8 cellular contexts compared by ENCODE assay signal in genomic region chr2:205682239-205683021, GRCh38. TPM values are rescaled to one million over a fixed set of nuclear protein-coding genes. Genes with fewer than 3 reads are reported as not detected.
DNase-seq lines count a peak whose midpoint lies in the region; TF ChIP-seq lines count a peak whose summit lies in the region.

NRP2 (plus strand) TSS chr2:205682501; CDS start chr2:205683291, 790 bp downstream.

- no peak within 1 kb of the TSS for H2BK20ac ChIP-seq in H9 (ENCODE audit: low read depth, low read length, poor library complexity, severe bottlenecking)

- no peak within 1 kb of the TSS for H3K23ac ChIP-seq in H9 (ENCODE audit: insufficient read length, low read depth, low read length)

- H2AFZ ChIP-seq in H9 (ENCODE audit: low read length), result no peak within 1 kb of the TSS

- peak within 1 kb of the TSS; percentile 98 for H3K18ac ChIP-seq in H9 (ENCODE audit: insufficient read length, low read depth, low read length)

- peaks cover 26% of the 10 kb centered on the region; the same call in 1 of the 2 replicates for H3K27me3 ChIP-seq in H9 (ENCODE audit: insufficient read depth, low read length)
- no peaks in the 10 kb centered on the region for H3K27me3 ChIP-seq in SJSA1 (replicated peaks)
- H3K27me3 ChIP-seq in adipocyte (replicated peaks; ENCODE audit: control insufficient read depth, insufficient read depth, low read length), result no peaks in the 10 kb centered on the region

- H4K8ac ChIP-seq in H9 (replicated peaks; ENCODE audit: insufficient read length, low read depth, low read length), result no peak within 1 kb of the TSS

- H3K9me3 ChIP-seq in H9 (ENCODE audit: control insufficient read depth, low read depth, low read length) (no peaks in the 10 kb centered on the region), SJSA1 (replicated peaks) (no peaks in the 10 kb centered on the region), adipocyte (ENCODE audit: control insufficient read depth, low read length) (no peaks in the 10 kb centered on the region)

- no peak within 1 kb of the TSS for H2AK5ac ChIP-seq in H9 (ENCODE audit: insufficient read length, low read length)

- H4K5ac ChIP-seq in H9 (ENCODE audit: insufficient read length, low read depth, low read length), result no peak within 1 kb of the TSS

- H2BK15ac ChIP-seq in H9 (ENCODE audit: low read depth, low read length), result no peak within 1 kb of the TSS

- H2BK120ac ChIP-seq in H9 (ENCODE audit: low read depth, low read length, poor library complexity, severe bottlenecking), result no peak within 1 kb of the TSS

- no peaks in the 10 kb centered on the region for H4K20me1 ChIP-seq in H9 (ENCODE audit: control insufficient read depth, insufficient read depth, insufficient read length)

- H3K4me3 Mint-ChIP-seq in H9 (peak within 1 kb of the TSS; percentile 74 to 92), glutamatergic neuron (ENCODE audit: unreplicated experiment) (peak within 1 kb of the TSS; percentile 94)

- no peak within 1 kb of the TSS for H3K4ac ChIP-seq in H9 (ENCODE audit: low read depth, low read length)

- no peaks in the 10 kb centered on the region for H3K79me1 ChIP-seq in H9 (ENCODE audit: insufficient read depth, low read depth, low read length, poor library complexity, severe bottlenecking)

- H3K4me3 ChIP-seq in SJSA1, result peak within 1 kb of the TSS; percentile 68
- peak within 1 kb of the TSS; percentile 82 for H3K4me3 ChIP-seq in adipocyte (ENCODE audit: low read length)

- H3K27ac ChIP-seq in H9 (ENCODE audit: insufficient read length, low read depth, low read length) (no peak within 1 kb of the TSS), SJSA1 (peak within 1 kb of the TSS; percentile 9; the same call in 1 of the 2 replicates)

- peak within 1 kb of the TSS; percentile 92 for H3K14ac ChIP-seq in H9 (ENCODE audit: insufficient read depth, low read length)

- H2BK12ac ChIP-seq in H9 (ENCODE audit: insufficient read length, low read depth, low read length), result no peak within 1 kb of the TSS

- H3K9ac ChIP-seq in H9 (ENCODE audit: extremely low read depth, insufficient read length, low read length), result peak within 1 kb of the TSS; percentile 78
- H3K9ac ChIP-seq in adipocyte (ENCODE audit: low read length), result peak within 1 kb of the TSS; percentile 90

- H3K23me2 ChIP-seq in H9 (ENCODE audit: insufficient read length, low read depth, low read length, poor library complexity, severe bottlenecking), result peaks cover 40% of the 10 kb centered on the region

- no peaks in the 10 kb centered on the region; a peak in 1 of 5 replicates for H3K9me3 Mint-ChIP-seq in H9
- peaks cover 14% of the 10 kb centered on the region for H3K9me3 Mint-ChIP-seq in glutamatergic neuron (ENCODE audit: unreplicated experiment)

- peaks cover 61 to 66% of the 10 kb centered on the region in 2 experiments for H3K4me1 Mint-ChIP-seq in H9
- peaks cover 20% of the 10 kb centered on the region for H3K4me1 Mint-ChIP-seq in glutamatergic neuron (ENCODE audit: low read depth, unreplicated experiment)

- H3K36me3 ChIP-seq in SJSA1, result no peaks in the 10 kb centered on the region
- H3K36me3 ChIP-seq in adipocyte (ENCODE audit: control insufficient read depth, insufficient read depth, low read length, severe bottlenecking), result no peaks in the 10 kb centered on the region

- H3K4me1 ChIP-seq in H9 (ENCODE audit: insufficient read depth, low read length) (peaks cover 2% of the 10 kb centered on the region; the same call in 1 of the 2 replicates), SJSA1 (replicated peaks) (peaks cover 43% of the 10 kb centered on the region), adipocyte (ENCODE audit: control insufficient read depth, insufficient read depth, low read length) (peaks cover 34% of the 10 kb centered on the region)

- DNase-seq in EL, result peak; percentile 87
- peak; percentile 90 for DNase-seq in H9
- DNase-seq in M059J (ENCODE audit: low read depth), result peak; percentile 88
- DNase-seq in SJSA1 (ENCODE audit: low read depth in 1 of 2, low spot score in 2 of 2), result peak; percentile 80 to 82
- DNase-seq in adipocyte (ENCODE audit: low read depth), result peak; percentile 95
- peak; percentile 83 for DNase-seq in glutamatergic neuron
- peak in 51 of 56 donors; percentile 33 to 89 (median 69) for DNase-seq in nucleus accumbens (lab: John Stamatoyannopoulos, UW)
- DNase-seq in NK-92 (lab: John Stamatoyannopoulos, UW; ENCODE audit: unreplicated experiment), result no peak

- no peak within 1 kb of the TSS for H4K91ac ChIP-seq in H9 (ENCODE audit: insufficient read length, low read depth, low read length)

- TF ChIP-seq CTCF in H9 (conservative IDR thresholded peaks at IDR 0.05) (no peak), glutamatergic neuron (IDR thresholded peaks at IDR 0.05; ENCODE audit: partially characterized antibody, unreplicated experiment) (no peak)

- H3K36me3 Mint-ChIP-seq in H9 (ENCODE audit: insufficient read depth in 1 of 3, low read depth in 3 of 3) (peaks cover 0 to 5% (median 0%) of the 10 kb centered on the region in 3 experiments; a peak in 1 of 7 replicates), glutamatergic neuron (ENCODE audit: unreplicated experiment) (no peaks in the 10 kb centered on the region)

- H3K79me2 ChIP-seq in H9 (ENCODE audit: insufficient read depth, low read length), result peaks cover 2% of the 10 kb centered on the region; the same call in 1 of the 2 replicates

- H3K27me3 Mint-ChIP-seq in H9 (ENCODE audit: low read depth), result peaks cover 55% of the 10 kb centered on the region
- H3K27me3 Mint-ChIP-seq in glutamatergic neuron (ENCODE audit: unreplicated experiment), result peaks cover 3% of the 10 kb centered on the region

- peak within 1 kb of the TSS in 1 of 3 experiments; percentile 85; a peak in 2 of 7 replicates for H3K27ac Mint-ChIP-seq in H9
- peak within 1 kb of the TSS; percentile 84 for H3K27ac Mint-ChIP-seq in glutamatergic neuron (ENCODE audit: unreplicated experiment)

- H3K56ac ChIP-seq in H9 (ENCODE audit: insufficient read length, low read depth, low read length), result no peak within 1 kb of the TSS

- no peak within 1 kb of the TSS for H2BK5ac ChIP-seq in H9 (ENCODE audit: insufficient read length, low read length)

- H3T11ph ChIP-seq in H9 (ENCODE audit: low read length), result no peak within 1 kb of the TSS

- no CpG with 5 or more reads among the region's 71 CpGs for whole genome bisulfite sequencing in H9 (ENCODE audit: extremely low coverage, insufficient read length, low lambda C conversion rate)

- peak within 1 kb of the TSS; percentile 62 for H3K4me2 ChIP-seq in H9 (ENCODE audit: insufficient read depth, insufficient read length, low read length)

RNA-seq across cellular contexts. Expression of gene NRP2, which starts in this region (rescaled TPM):
- total RNA-seq in H9 (2021) (19.7 and 20.7 TPM in 2 replicates), glutamatergic neuron (ENCODE audit: unreplicated experiment) (89.0 TPM)
- 62.0 and 84.6 TPM in 2 replicates for total RNA-seq in M059J (2014; rRNA removed; shearing (Covaris generic))
- total RNA-seq in SJSA1 (2014; rRNA removed; shearing (Covaris generic)), result 8.2 and 13.2 TPM in 2 replicates
